ENCODE assay signal across 18 cellular contexts in the genomic region with DNA sequence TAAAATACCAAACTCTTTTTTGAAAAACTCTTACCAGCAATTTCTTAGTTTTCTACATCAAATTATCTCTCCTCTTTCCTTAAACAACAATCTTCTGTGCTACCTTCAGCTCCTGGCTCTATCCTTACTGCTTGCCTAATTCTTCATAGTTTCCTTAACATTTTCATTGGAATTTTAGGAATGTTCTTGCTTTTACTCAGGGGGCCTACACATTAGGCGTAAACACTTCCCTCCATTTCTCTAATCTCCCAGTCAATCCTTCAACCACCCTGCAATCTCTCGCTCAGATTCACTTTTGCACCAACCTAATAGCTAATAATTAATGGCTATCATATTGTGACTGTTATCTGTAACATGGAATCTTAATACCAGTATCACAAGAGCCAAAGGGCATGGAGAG. TPM values are rescaled to one million over a fixed set of nuclear protein-coding genes. Genes with fewer than 3 reads are reported as not detected.
DNase-seq lines count a peak whose midpoint lies in the region; ATAC-seq and TF ChIP-seq lines count a peak whose summit lies in the region.
"Had no signal": no experiment of that assay in that cellular context is flagged by ENCODE, and none has a peak within 500 bp of the region (broad histone marks: within the 10 kb centered on the region; RNA-seq: fewer than 3 reads in every experiment).

No MANE protein-coding gene starts in this region.

- H3K36me3 ChIP-seq in HAP-1 (replicated peaks) = no peaks in the 10 kb centered on the region
- H3K36me3 ChIP-seq in CD4-positive, alpha-beta memory T cell (ENCODE audit: insufficient read depth, low read length) = no peaks in the 10 kb centered on the region
- H3K36me3 ChIP-seq: BE2C had no signal

- H4K5ac ChIP-seq in H9 (ENCODE audit: insufficient read length, low read depth, low read length) = no peak overlapping the region

- H3K23ac ChIP-seq in H9 (ENCODE audit: insufficient read length, low read depth, low read length) = no peak overlapping the region

- H3K4ac ChIP-seq in H9 (ENCODE audit: low read depth, low read length) = no peak overlapping the region

- H3K27ac Mint-ChIP-seq in H9 (peak overlapping the region; percentile 54 to 75 (median 59); a peak in 5 of 7 replicates), WTC11 (peak overlapping the region; percentile 2), osteocyte (ENCODE audit: unreplicated experiment) (peak overlapping the region; percentile 72)
- no peak overlapping the region for H3K27ac Mint-ChIP-seq in CD4-positive, alpha-beta memory T cell
- H3K27ac Mint-ChIP-seq: CD4-positive, CD25-positive, alpha-beta regulatory T cell; HFFc6 had no signal

- H2AFZ ChIP-seq in H9 (ENCODE audit: low read length) = no peak overlapping the region

- in situ Hi-C loops in HAP-1 (cut with MboI; ENCODE audit: low sequenced_read_pairs) = no loop called here

- H4K91ac ChIP-seq in H9 (ENCODE audit: insufficient read length, low read depth, low read length) = no peak overlapping the region

- H2BK120ac ChIP-seq in H9 (ENCODE audit: low read depth, low read length, poor library complexity, severe bottlenecking) = no peak overlapping the region

- no peaks in the 10 kb centered on the region for H4K20me1 ChIP-seq in H9 (ENCODE audit: control insufficient read depth, insufficient read depth, insufficient read length)

- no peak overlapping the region for H3K14ac ChIP-seq in H9 (ENCODE audit: insufficient read depth, low read length)

- H2BK5ac ChIP-seq in H9 (ENCODE audit: insufficient read length, low read length) = no peak overlapping the region

- no CpG with 5 or more reads among the region's 2 CpGs for WGBS in H9 (ENCODE audit: extremely low coverage, insufficient read length, low lambda C conversion rate)

- H3K56ac ChIP-seq in H9 (ENCODE audit: insufficient read length, low read depth, low read length) = no peak overlapping the region

- H3K36me3 Mint-ChIP-seq in H9 (ENCODE audit: insufficient read depth in 1 of 3, low read depth in 3 of 3) (peaks cover 14 to 23% (median 14%) of the 10 kb centered on the region in 3 experiments), WTC11 (peaks cover 20% of the 10 kb centered on the region), osteocyte (ENCODE audit: unreplicated experiment) (peaks cover 15% of the 10 kb centered on the region)
- no peaks in the 10 kb centered on the region for H3K36me3 Mint-ChIP-seq in CD4-positive, alpha-beta memory T cell
- H3K36me3 Mint-ChIP-seq: CD4-positive, CD25-positive, alpha-beta regulatory T cell had no signal

- H3K27ac ChIP-seq in H9 (ENCODE audit: insufficient read length, low read depth, low read length) = no peak overlapping the region
- no peak overlapping the region for H3K27ac ChIP-seq in CD4-positive, alpha-beta memory T cell (ENCODE audit: low read depth, low read length)
- H3K27ac ChIP-seq: KMS-11 had no signal

- H3K4me2 ChIP-seq in H9 (ENCODE audit: insufficient read depth, insufficient read length, low read length) = no peak overlapping the region
- H3K4me2 ChIP-seq: KMS-11 had no signal

- intact Hi-C loops in left colon (cut with DNase I, micrococcal nuclease) = no loop called here
- intact Hi-C loops in CD4-positive, alpha-beta memory T cell (cut with micrococcal nuclease) = no loop called here

- no peak overlapping the region for H4K8ac ChIP-seq in H9 (replicated peaks; ENCODE audit: insufficient read length, low read depth, low read length)

- H3K27me3 ChIP-seq in H9 (ENCODE audit: insufficient read depth, low read length) = no peaks in the 10 kb centered on the region
- no peaks in the 10 kb centered on the region; the same call in 1 of the 2 replicates for H3K27me3 ChIP-seq in HAP-1 (ENCODE audit: low read depth)
- H3K27me3 ChIP-seq in CD4-positive, alpha-beta memory T cell (ENCODE audit: insufficient read depth, low read length) = no peaks in the 10 kb centered on the region
- H3K27me3 ChIP-seq: BE2C had no signal

- no peak overlapping the region for H3T11ph ChIP-seq in H9 (ENCODE audit: low read length)

- no peak overlapping the region for H2BK15ac ChIP-seq in H9 (ENCODE audit: low read depth, low read length)

- H3K4me1 Mint-ChIP-seq in H9 = peaks cover 20 to 30% of the 10 kb centered on the region in 2 experiments
- peaks cover 39% of the 10 kb centered on the region for H3K4me1 Mint-ChIP-seq in WTC11
- H3K4me1 Mint-ChIP-seq in osteocyte (ENCODE audit: unreplicated experiment) = peaks cover 25% of the 10 kb centered on the region
- H3K4me1 Mint-ChIP-seq in CD4-positive, alpha-beta memory T cell = no peaks in the 10 kb centered on the region
- H3K4me1 Mint-ChIP-seq: CD4-positive, CD25-positive, alpha-beta regulatory T cell had no signal

- no peak overlapping the region for H2BK12ac ChIP-seq in H9 (ENCODE audit: insufficient read length, low read depth, low read length)

- H3K79me2 ChIP-seq in H9 (ENCODE audit: insufficient read depth, low read length) = no peaks in the 10 kb centered on the region

- H3K27me3 Mint-ChIP-seq in H9 (ENCODE audit: low read depth) = no peaks in the 10 kb centered on the region
- H3K27me3 Mint-ChIP-seq in WTC11 (ENCODE audit: low read depth) = no peaks in the 10 kb centered on the region
- H3K27me3 Mint-ChIP-seq in osteocyte (ENCODE audit: unreplicated experiment) = no peaks in the 10 kb centered on the region
- no peaks in the 10 kb centered on the region for H3K27me3 Mint-ChIP-seq in CD4-positive, alpha-beta memory T cell

- H3K4me3 Mint-ChIP-seq in H9 (no peak overlapping the region), WTC11 (no peak overlapping the region), osteocyte (ENCODE audit: unreplicated experiment) (no peak overlapping the region)
- no peak overlapping the region for H3K4me3 Mint-ChIP-seq in CD4-positive, alpha-beta memory T cell
- H3K4me3 Mint-ChIP-seq: CD4-positive, CD25-positive, alpha-beta regulatory T cell; HFFc6 had no signal

- no peak overlapping the region for H2AK5ac ChIP-seq in H9 (ENCODE audit: insufficient read length, low read length)

- CTCF ChIA-PET in WTC11 (lab: Charles Lee) = interaction anchor here (1.2 to 1.8 kb wide), 2 partner anchors 45 to 784 kb away, joined by 4 to 7 read pairs; no protein-coding TSS in a partner anchor
- CTCF ChIA-PET in CD4-positive, alpha-beta memory T cell (lab: Charles Lee; ENCODE audit: partially characterized antibody) = no interaction called here

- H3K9me3 ChIP-seq in H9 (ENCODE audit: control insufficient read depth, low read depth, low read length) = peaks cover 6% of the 10 kb centered on the region
- H3K9me3 ChIP-seq in HAP-1 = peaks cover 2% of the 10 kb centered on the region; the same call in 1 of the 2 replicates
- no peaks in the 10 kb centered on the region for H3K9me3 ChIP-seq in CD4-positive, alpha-beta memory T cell (ENCODE audit: control insufficient read depth in 1 of 2, low read length in 2 of 2)
- H3K9me3 ChIP-seq: BE2C, Caco-2 had no signal

- TF ChIP-seq CTCF in H9 (conservative IDR thresholded peaks at IDR 0.05) (no peak), WTC11 (IDR thresholded peaks at IDR 0.05) (no peak), osteocyte (IDR thresholded peaks at IDR 0.05) (no peak)

- POLR2A ChIA-PET in WTC11 (lab: Charles Lee) = no interaction called here
- POLR2A ChIA-PET in CD4-positive, alpha-beta memory T cell (lab: Charles Lee; ENCODE audit: partially characterized antibody) = no interaction called here

- H3K4me1 ChIP-seq in H9 (ENCODE audit: insufficient read depth, low read length) (no peaks in the 10 kb centered on the region; the same call in 1 of the 2 replicates), HAP-1 (peaks cover 12% of the 10 kb centered on the region)
- no peaks in the 10 kb centered on the region for H3K4me1 ChIP-seq in CD4-positive, alpha-beta memory T cell (ENCODE audit: insufficient read depth, low read length)
- H3K4me1 ChIP-seq: BE2C had no signal

- DNase-seq in H9 = no peak
- DNase-seq in WTC11 (ENCODE audit: low spot score) = no peak
- peak; percentile 21 for DNase-seq in iPS-NIHi11 (ENCODE audit: low spot score)
- no peak for DNase-seq in osteocyte (ENCODE audit: extremely low spot score, unreplicated experiment)
- no peak for DNase-seq in left colon
- no peak for DNase-seq in HAP-1 (ENCODE audit: low spot score in 2 of 2)
- DNase-seq in CD4-positive, alpha-beta memory T cell = no peak
- DNase-seq: ACHN; BE2C; C1 segment of cervical spinal cord; Caco-2; CD4-positive, CD25-positive, alpha-beta regulatory T cell; GF-D8; GOT3; HFFc6 had no signal

- H3K9ac ChIP-seq in H9 (ENCODE audit: extremely low read depth, insufficient read length, low read length) = no peak overlapping the region
- H3K9ac ChIP-seq: KMS-11 had no signal

- no peaks in the 10 kb centered on the region for H3K23me2 ChIP-seq in H9 (ENCODE audit: insufficient read length, low read depth, low read length, poor library complexity, severe bottlenecking)

- peak; percentile 89 for ATAC-seq in WTC11
- ATAC-seq in left colon = no peak
- ATAC-seq in GM19455 (IDR thresholded peaks at IDR 0.05; ENCODE audit: unreplicated experiment) = no peak
- ATAC-seq: HCT116 had no signal

- H3K4me3 ChIP-seq in HAP-1 = no peak overlapping the region
- no peak overlapping the region for H3K4me3 ChIP-seq in CD4-positive, alpha-beta memory T cell (ENCODE audit: low read length in 2 of 2)

- H3K9me3 Mint-ChIP-seq in H9 (peaks cover 12 to 16% of the 10 kb centered on the region in 2 experiments), WTC11 (peaks cover 27% of the 10 kb centered on the region), osteocyte (ENCODE audit: unreplicated experiment) (no peaks in the 10 kb centered on the region)
- H3K9me3 Mint-ChIP-seq in CD4-positive, alpha-beta memory T cell = peaks cover 0 to 5% (median 0%) of the 10 kb centered on the region in 8 donors

- no peak overlapping the region for H3K18ac ChIP-seq in H9 (ENCODE audit: insufficient read length, low read depth, low read length)

- no peaks in the 10 kb centered on the region for H3K79me1 ChIP-seq in H9 (ENCODE audit: insufficient read depth, low read depth, low read length, poor library complexity, severe bottlenecking)

- H2BK20ac ChIP-seq in H9 (ENCODE audit: low read depth, low read length, poor library complexity, severe bottlenecking) = no peak overlapping the region

TF ChIP-seq in WTC11, 78 proteins besides CTCF, POLR2A, EP300 and RAD21 (continues in another document):
- TF ChIP-seq ZNF121 (CRISPR knock-in tag; IDR thresholded peaks at IDR 0.05) = no peak
- TF ChIP-seq NFYB (CRISPR knock-in tag; conservative IDR thresholded peaks at IDR 0.05; ENCODE audit: low read depth) = no peak
- TF ChIP-seq, protein P1, sequence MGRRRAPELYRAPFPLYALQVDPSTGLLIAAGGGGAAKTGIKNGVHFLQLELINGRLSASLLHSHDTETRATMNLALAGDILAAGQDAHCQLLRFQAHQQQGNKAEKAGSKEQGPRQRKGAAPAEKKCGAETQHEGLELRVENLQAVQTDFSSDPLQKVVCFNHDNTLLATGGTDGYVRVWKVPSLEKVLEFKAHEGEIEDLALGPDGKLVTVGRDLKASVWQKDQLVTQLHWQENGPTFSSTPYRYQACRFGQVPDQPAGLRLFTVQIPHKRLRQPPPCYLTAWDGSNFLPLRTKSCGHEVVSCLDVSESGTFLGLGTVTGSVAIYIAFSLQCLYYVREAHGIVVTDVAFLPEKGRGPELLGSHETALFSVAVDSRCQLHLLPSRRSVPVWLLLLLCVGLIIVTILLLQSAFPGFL (CRISPR knock-in tag; IDR thresholded peaks at IDR 0.05; ENCODE audit: borderline replicate concordance) = no peak

RNA-seq across cellular contexts. Expression of a gene that starts 50.1 kb away (rescaled TPM):
- total RNA-seq in H9 (2021) (0.90 and 0.99 TPM in 2 replicates), WTC11 (2021) (0.57 to 1.6 TPM (median 0.64 TPM) in 3 replicates), osteocyte (62.8 and 65.0 TPM in 2 replicates), left colon (1 to 10 TPM; 2.3 to 2.6 TPM)
- not detected for total RNA-seq in CD4-positive, alpha-beta memory T cell
- polyA plus RNA-seq in CD4-positive, alpha-beta memory T cell = not detected
- total RNA-seq: Caco-2; CD4-positive, CD25-positive, alpha-beta regulatory T cell had no signal
- polyA plus RNA-seq: CD4-positive, CD25-positive, alpha-beta regulatory T cell had no signal

Comparison
In these comparisons a context has a peak if more than half of its experiments do, and no peak if none do; other contexts are left out.
1. H3K27ac Mint-ChIP-seq: peak in H9 (3 of 3), WTC11 (single experiment) and osteocyte (single experiment); none in CD4-positive, alpha-beta memory T cell (0 of 7).
2. RNA of a gene that starts 50.1 kb away (total RNA-seq): 62.8 to 65.0 TPM in osteocyte; 2.3 to 2.6 TPM in left colon, 0.57 to 1.6 TPM in WTC11, 0.90 to 0.99 TPM in H9 and not detected in CD4-positive, alpha-beta memory T cell; every median in the first group is over 10 times any median in the second.